8 cellular contexts compared by ENCODE assay signal in the genomic region with DNA sequence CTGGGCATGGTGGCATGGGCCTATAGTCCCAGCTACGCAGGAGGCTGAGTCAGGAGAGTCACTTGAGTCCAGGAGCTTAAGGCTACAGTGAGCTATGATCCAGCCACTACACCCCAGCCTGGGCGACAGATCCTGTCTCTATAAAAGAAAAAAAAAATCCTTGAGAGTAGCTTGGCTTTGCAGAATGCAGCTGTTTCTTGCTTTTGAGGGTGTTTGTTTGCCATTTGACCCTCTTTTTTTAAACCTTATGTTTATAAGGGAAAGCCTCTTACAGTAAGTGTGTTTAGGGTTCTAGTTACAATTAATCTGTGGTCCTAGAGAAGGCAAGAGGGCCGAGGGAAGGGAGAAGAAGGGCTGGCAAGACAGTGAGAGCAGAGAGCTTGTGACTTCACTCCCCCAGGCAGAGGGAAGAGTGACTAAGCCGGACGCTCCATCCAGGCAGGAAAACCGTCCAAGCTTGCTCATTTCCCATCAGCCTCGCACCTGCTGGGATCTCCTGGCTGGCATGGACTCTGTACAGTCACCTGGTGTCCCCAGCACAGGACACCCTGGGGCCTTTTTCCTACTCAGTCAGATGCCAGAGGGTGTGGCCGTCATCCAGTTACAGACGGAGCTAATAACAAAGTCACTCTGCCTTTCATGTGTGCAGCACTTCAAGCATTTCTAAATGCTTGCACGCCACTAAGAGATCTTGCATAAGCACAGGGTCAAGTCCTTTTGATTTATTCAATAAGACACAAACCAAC. TPM values are rescaled to one million over a fixed set of nuclear protein-coding genes. Genes with fewer than 3 reads are reported as not detected.
DNase-seq lines count a peak whose midpoint lies in the region; ATAC-seq and TF ChIP-seq lines count a peak whose summit lies in the region.
"Had no signal": no experiment of that assay in that cellular context is flagged by ENCODE, and none has a peak within 500 bp of the region (broad histone marks: within the 10 kb centered on the region; RNA-seq: fewer than 3 reads in every experiment).

No MANE protein-coding gene starts in this region.

- peak overlapping the region; percentile 84; the same call in 1 of the 2 replicates for H2BK20ac ChIP-seq in IMR-90 (ENCODE audit: low read depth, low read length)

- TF ChIP-seq POLR2A in IMR-90 (IDR thresholded peaks at IDR 0.05; ENCODE audit: low read depth, low read length) = no peak; the same call in 1 of the 2 replicates

- H4K5ac ChIP-seq in IMR-90 (ENCODE audit: low read depth, low read length) = no peak overlapping the region

- H3K36me3 ChIP-seq in IMR-90 (ENCODE audit: control insufficient read depth, insufficient read depth, low read length) (no peaks in the 10 kb centered on the region), parathyroid adenoma (ENCODE audit: control insufficient read depth, insufficient read depth, low read length) (no peaks in the 10 kb centered on the region)
- H3K36me3 ChIP-seq: SJSA1 had no signal

- peak overlapping the region; percentile 40; the same call in 1 of the 2 replicates for H3K4ac ChIP-seq in IMR-90 (ENCODE audit: low read depth, low read length)

- no peaks in the 10 kb centered on the region for H3K79me1 ChIP-seq in IMR-90 (ENCODE audit: low read depth in 1 of 2, low read length in 2 of 2)

- H2BK5ac ChIP-seq in IMR-90 (ENCODE audit: low read depth, low read length, poor library complexity, severe bottlenecking) = peak overlapping the region; percentile 9

- H3K9me1 ChIP-seq in IMR-90 (ENCODE audit: insufficient read depth, low read length) = peaks cover 4% of the 10 kb centered on the region

- H2AK9ac ChIP-seq in IMR-90 (replicated peaks; ENCODE audit: low read depth, low read length, poor library complexity) = peak overlapping the region; percentile 87

- H2AFZ ChIP-seq in IMR-90 (replicated peaks; ENCODE audit: low read length, poor library complexity) (peak overlapping the region; percentile 81), parathyroid adenoma (peak overlapping the region; percentile 42)

- H3K79me2 ChIP-seq in parathyroid adenoma = no peaks in the 10 kb centered on the region

- POLR2A ChIA-PET in IMR-90 (lab: Charles Lee; ENCODE audit: unreplicated experiment) = no interaction called here

- H2BK120ac ChIP-seq in IMR-90 (ENCODE audit: low read depth, low read length) = peak overlapping the region; percentile 49

- peak overlapping the region; percentile 67 for H2AK5ac ChIP-seq in IMR-90 (ENCODE audit: low read depth, low read length)

- dilution Hi-C loops in IMR-90 (cut with HindIII; ENCODE audit: low sequenced_read_pairs, unreplicated experiment) = no loop called here

- no peak overlapping the region for H3K23ac ChIP-seq in IMR-90 (ENCODE audit: low read depth, low read length)

- no peak overlapping the region for H4K91ac ChIP-seq in IMR-90 (ENCODE audit: insufficient read depth, low read depth, low read length)

- H3K9me3 ChIP-seq in IMR-90 (ENCODE audit: control insufficient read depth, insufficient read depth, low read length) (no peaks in the 10 kb centered on the region), parathyroid adenoma (ENCODE audit: control insufficient read depth, low read length) (no peaks in the 10 kb centered on the region)
- H3K9me3 ChIP-seq: SJSA1 had no signal

- H3K4me3 ChIP-seq in IMR-90 (ENCODE audit: insufficient read depth, low read depth, low read length) (no peak overlapping the region), fibroblast of the aortic adventitia (ENCODE audit: low read depth, low read length) (no peak overlapping the region), parathyroid adenoma (ENCODE audit: low read depth, low read length) (no peak overlapping the region)
- H3K4me3 ChIP-seq: SJSA1 had no signal

- H3K4me2 ChIP-seq in IMR-90 (ENCODE audit: low read depth, low read length) (peak overlapping the region; percentile 55; the same call in 1 of the 2 replicates), parathyroid adenoma (ENCODE audit: low read length) (no peak overlapping the region)

- H2BK15ac ChIP-seq in IMR-90 (ENCODE audit: low read depth, low read length) = no peak overlapping the region

- TF ChIP-seq RAD21 in IMR-90 (IDR thresholded peaks at IDR 0.05; ENCODE audit: low read length) = no peak

- peak; percentile 96 for ATAC-seq in IMR-90 (ENCODE audit: low read depth)
- no peak for ATAC-seq in HG02885 (IDR thresholded peaks at IDR 0.05; ENCODE audit: poor library complexity, unreplicated experiment)

- H4K8ac ChIP-seq in IMR-90 (ENCODE audit: low read depth in 2 of 2, low read length in 2 of 2) = peak overlapping the region in 1 of 2 experiments; percentile 57; a peak in 1 of 4 replicates

- H3K56ac ChIP-seq in IMR-90 (ENCODE audit: extremely low read depth, insufficient read depth, low read length) = peak overlapping the region; percentile 14; the same call in 1 of the 2 replicates

- peak overlapping the region; percentile 53 for H3K14ac ChIP-seq in IMR-90 (replicated peaks; ENCODE audit: low read depth, low read length)

- H3K27me3 ChIP-seq in IMR-90 (ENCODE audit: control insufficient read depth, insufficient read depth, low read length) (no peaks in the 10 kb centered on the region; the same call in 1 of the 2 replicates), parathyroid adenoma (ENCODE audit: control insufficient read depth, insufficient read depth, low read length) (no peaks in the 10 kb centered on the region)
- H3K27me3 ChIP-seq: SJSA1 had no signal

- no TSS peak for BruUV-seq in IMR-90 (replicated peaks; lab: Mats Ljungman, UMichigan)

- peaks cover 5% of the 10 kb centered on the region; the same call in 1 of the 2 replicates for H4K20me1 ChIP-seq in IMR-90 (ENCODE audit: insufficient read depth, low read length)

- TF ChIP-seq CTCF in IMR-90 (conservative IDR thresholded peaks at IDR 0.05; ENCODE audit: low read depth, low read length) (no peak), fibroblast of the aortic adventitia (IDR thresholded peaks at IDR 0.05; ENCODE audit: insufficient read depth, low read length) (no peak), parathyroid adenoma (IDR thresholded peaks at IDR 0.05) (no peak), GM20000 (IDR thresholded peaks at IDR 0.05; ENCODE audit: extremely low read depth, missing control alignments) (no peak)

- CTCF ChIA-PET in IMR-90 (lab: Yijun Ruan, JAX) = interaction anchor here (1.2 kb wide), 1 partner anchor 177 kb away, joined by 3 read pairs; no protein-coding TSS in a partner anchor

- in situ Hi-C loops in IMR-90 (cut with MboI; ENCODE audit: low sequenced_read_pairs) = no loop called here

- intact Hi-C loops in IMR-90 (cut with micrococcal nuclease) = no loop called here

- H3K9ac ChIP-seq in IMR-90 (ENCODE audit: low read depth, low read length) = no peak overlapping the region
- no peak overlapping the region for H3K9ac ChIP-seq in parathyroid adenoma

- H3K18ac ChIP-seq in IMR-90 (ENCODE audit: low read depth, low read length) = peak overlapping the region; percentile 28; the same call in 1 of the 2 replicates

- 7% methylated on average over 5 of the region's 10 CpGs; no CpG with 5 or more reads in 1 of the 2 experiments for WGBS in IMR-90 (ENCODE audit: extremely low coverage in 2 of 2, insufficient read length in 1 of 2), 2 experiments

- DNase-seq in IMR-90 (peak; percentile 91), RPMI7951 (ENCODE audit: low read depth) (peak; percentile 99), fibroblast of the aortic adventitia (ENCODE audit: low read depth) (peak; percentile 90), superior temporal gyrus (ENCODE audit: extremely low spot score) (no peak), GM20000 (ENCODE audit: low spot score) (no peak)

- H3K4me1 ChIP-seq in IMR-90 (ENCODE audit: control insufficient read depth, insufficient read depth, low read length) (peaks cover 9% of the 10 kb centered on the region; the same call in 1 of the 2 replicates), parathyroid adenoma (no peaks in the 10 kb centered on the region)

- H3K27ac ChIP-seq in IMR-90 (ENCODE audit: insufficient read depth, low read length) = peak overlapping the region; percentile 9; the same call in 1 of the 2 replicates
- H3K27ac ChIP-seq in parathyroid adenoma = peak overlapping the region; percentile 19
- H3K27ac ChIP-seq: SJSA1 had no signal

TF ChIP-seq in IMR-90, 13 proteins besides CTCF, POLR2A, EP300 and RAD21:
- peak; percentile 37; the same call in 1 of the 2 replicates for TF ChIP-seq NFE2L2 (IDR thresholded peaks at IDR 0.05; ENCODE audit: low read depth, low read length)
- peak; percentile 82 for TF ChIP-seq CEBPB (IDR thresholded peaks at IDR 0.05; ENCODE audit: low read depth, low read length)
- TF ChIP-seq CHD1 (IDR thresholded peaks at IDR 0.05; ENCODE audit: low read depth, low read length) = no peak
- TF ChIP-seq FOS (IDR thresholded peaks at IDR 0.05; ENCODE audit: low read depth, low read length) = no peak
- TF ChIP-seq, protein P1, sequence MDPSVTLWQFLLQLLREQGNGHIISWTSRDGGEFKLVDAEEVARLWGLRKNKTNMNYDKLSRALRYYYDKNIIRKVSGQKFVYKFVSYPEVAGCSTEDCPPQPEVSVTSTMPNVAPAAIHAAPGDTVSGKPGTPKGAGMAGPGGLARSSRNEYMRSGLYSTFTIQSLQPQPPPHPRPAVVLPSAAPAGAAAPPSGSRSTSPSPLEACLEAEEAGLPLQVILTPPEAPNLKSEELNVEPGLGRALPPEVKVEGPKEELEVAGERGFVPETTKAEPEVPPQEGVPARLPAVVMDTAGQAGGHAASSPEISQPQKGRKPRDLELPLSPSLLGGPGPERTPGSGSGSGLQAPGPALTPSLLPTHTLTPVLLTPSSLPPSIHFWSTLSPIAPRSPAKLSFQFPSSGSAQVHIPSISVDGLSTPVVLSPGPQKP (IDR thresholded peaks at IDR 0.05; ENCODE audit: borderline replicate concordance, low read depth, low read length) = no peak
- TF ChIP-seq MAZ (IDR thresholded peaks at IDR 0.05; ENCODE audit: borderline replicate concordance, low read depth, low read length) = no peak
- TF ChIP-seq MAFK (IDR thresholded peaks at IDR 0.05; ENCODE audit: low read depth, low read length) = no peak

RNA-seq across cellular contexts. Expression of a gene that starts 55.5 kb away (rescaled TPM):
- total RNA-seq in IMR-90 (2012; rRNA removed) (20.0 and 24.4 TPM in 2 replicates), fibroblast of the aortic adventitia (ENCODE audit: low replicate concordance) (13.1 and 42.7 TPM in 2 replicates)
- polyA plus RNA-seq in IMR-90 (2012; rRNA removed) = 14.4 and 15.0 TPM in 2 replicates
- polyA plus RNA-seq in IMR-90 (2012; cell fraction: cytosol; rRNA removed) = 10.8 and 14.7 TPM in 2 replicates
- 25.2 and 30.9 TPM in 2 replicates for polyA plus RNA-seq in IMR-90 (2012; cell fraction: nucleus; rRNA removed; ENCODE audit: low replicate concordance)
- total RNA-seq in RPMI7951 (2014; rRNA removed; shearing (Covaris generic)) = 13.3 and 13.8 TPM in 2 replicates

Comparison
In these comparisons a context has a peak if more than half of its experiments do, and no peak if none do; other contexts are left out.
1. DNase-seq: peak in IMR-90 (single experiment), RPMI7951 (single experiment) and fibroblast of the aortic adventitia (single experiment); none in superior temporal gyrus (single experiment) and GM20000 (single experiment).